Comparison of ENCODE assay signal across 2 cellular contexts in the genomic region with DNA sequence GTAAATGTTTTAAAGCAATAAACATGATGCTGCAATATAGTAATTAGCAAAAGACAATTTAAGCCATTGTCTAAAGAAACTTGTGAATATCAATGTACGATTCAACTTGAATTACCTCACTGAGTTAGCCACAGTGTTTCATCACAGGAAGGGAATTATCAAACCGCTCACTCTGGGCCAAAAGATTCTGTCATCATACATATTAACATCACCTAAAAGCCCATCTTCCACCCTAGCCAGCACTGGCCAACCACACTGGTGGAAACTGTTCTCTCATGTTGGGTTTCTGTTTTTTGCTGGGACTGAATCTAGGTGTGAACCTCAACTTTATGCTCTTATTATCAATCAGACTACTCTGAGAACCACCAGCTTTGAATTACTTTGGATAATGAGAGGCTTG.
TF ChIP-seq lines count a peak whose summit lies in the region.

No MANE protein-coding gene starts in this region.

TF ChIP-seq in IMR-90, 13 proteins besides CTCF, POLR2A, EP300 and RAD21 (continued from another document):
- no peak for TF ChIP-seq USF2 (IDR thresholded peaks at IDR 0.05; ENCODE audit: low read depth, low read length)
- TF ChIP-seq SMC3 (IDR thresholded peaks at IDR 0.05; ENCODE audit: low read depth, low read length): no peak
- TF ChIP-seq MAZ (IDR thresholded peaks at IDR 0.05; ENCODE audit: borderline replicate concordance, low read depth, low read length): no peak
- no peak for TF ChIP-seq BHLHE40 (IDR thresholded peaks at IDR 0.05; ENCODE audit: low read depth, low read length)
- no peak for TF ChIP-seq RFX5 (IDR thresholded peaks at IDR 0.05; ENCODE audit: low read depth, low read length)
- no peak for TF ChIP-seq ELK1 (IDR thresholded peaks at IDR 0.05; ENCODE audit: borderline replicate concordance, low read depth, low read length)
- TF ChIP-seq MAFK (IDR thresholded peaks at IDR 0.05; ENCODE audit: low read depth, low read length): no peak
- TF ChIP-seq RCOR1 (IDR thresholded peaks at IDR 0.05; ENCODE audit: insufficient replicate concordance, low read length): no peak
TF ChIP-seq in IMR-90: peak in this region for 0.

TF ChIP-seq in WTC11, 78 proteins besides CTCF, POLR2A, EP300 and RAD21 (continued from another document):
- TF ChIP-seq ZNF281 (CRISPR knock-in tag; IDR thresholded peaks at IDR 0.05): no peak
- TF ChIP-seq, protein P1, sequence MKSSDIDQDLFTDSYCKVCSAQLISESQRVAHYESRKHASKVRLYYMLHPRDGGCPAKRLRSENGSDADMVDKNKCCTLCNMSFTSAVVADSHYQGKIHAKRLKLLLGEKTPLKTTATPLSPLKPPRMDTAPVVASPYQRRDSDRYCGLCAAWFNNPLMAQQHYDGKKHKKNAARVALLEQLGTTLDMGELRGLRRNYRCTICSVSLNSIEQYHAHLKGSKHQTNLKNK (CRISPR knock-in tag; IDR thresholded peaks at IDR 0.05): no peak
